Comparison of ENCODE assay signal across 24 cellular contexts in genomic region chr1:175178456-175178855, GRCh38. TPM values are rescaled to one million over a fixed set of nuclear protein-coding genes. Genes with fewer than 3 reads are reported as not detected.
DNase-seq lines count a peak whose midpoint lies in the region; ATAC-seq and TF ChIP-seq lines count a peak whose summit lies in the region.
"Had no signal": no experiment of that assay in that cellular context is flagged by ENCODE, and none has a peak within 500 bp of the region (broad histone marks: within the 10 kb centered on the region; RNA-seq: fewer than 3 reads in every experiment).

No MANE protein-coding gene starts in this region.

- peaks cover 51% of the 10 kb centered on the region for H3K4me1 Mint-ChIP-seq in T-helper 2 cell treated with Interferon-gamma antibody and Interleukin-4, amounts not matched to agents 5 μg/mL and 100 μg/mL, for 36 hours (ENCODE audit: low read depth)
- H3K4me1 Mint-ChIP-seq in T-helper 17 cell = peaks cover 62% of the 10 kb centered on the region
- H3K4me1 Mint-ChIP-seq in stimulated activated effector memory CD8-positive, alpha-beta T cell treated with anti-CD3 and anti-CD28 coated beads, Interleukin-12 subunit alpha, Interleukin-12 subunit beta, amount 100 ng/mL, for 72 hours = peaks cover 65% of the 10 kb centered on the region

- H3K27me3 Mint-ChIP-seq in T-helper 2 cell treated with Interferon-gamma antibody and Interleukin-4, amounts not matched to agents 5 μg/mL and 100 μg/mL, for 36 hours (ENCODE audit: low read depth) = no peaks in the 10 kb centered on the region
- no peaks in the 10 kb centered on the region for H3K27me3 Mint-ChIP-seq in T-helper 17 cell

- no peaks in the 10 kb centered on the region for H3K36me3 ChIP-seq in adrenal gland (replicated peaks in 1 of 2)

- H3K4me1 ChIP-seq in adrenal gland (replicated peaks in 1 of 2) = peaks cover 0 to 5% of the 10 kb centered on the region in 2 donors

- H3K9me3 ChIP-seq in T-helper 17 cell (ENCODE audit: control insufficient read depth, low read length, poor library complexity, severe bottlenecking) (no peaks in the 10 kb centered on the region), adrenal gland (replicated peaks in 1 of 3) (no peaks in the 10 kb centered on the region)

- ATAC-seq in T-helper 17 cell = no peak
- no peak for ATAC-seq in stimulated activated effector memory CD8-positive, alpha-beta T cell treated with anti-CD3 and anti-CD28 coated beads, Interleukin-12 subunit alpha, Interleukin-12 subunit beta, amount 100 ng/mL, for 72 hours
- no peak for ATAC-seq in GM21717 (IDR thresholded peaks at IDR 0.05; ENCODE audit: unreplicated experiment)
- ATAC-seq: HCT116 had no signal

- TF ChIP-seq POLR2A in erythroblast (IDR thresholded peaks at IDR 0.05; ENCODE audit: low read length) (no peak), adrenal gland (IDR thresholded peaks at IDR 0.05) (no peak)

- H3K27ac ChIP-seq in adrenal gland = no peak overlapping the region
- H3K27ac ChIP-seq: 22Rv1, RWPE1 had no signal

- no peak for DNase-seq in T-helper 2 cell treated with Interferon-gamma antibody and Interleukin-4, amounts not matched to agents 5 μg/mL and 100 μg/mL, for 36 hours (ENCODE audit: low spot score)
- DNase-seq in T-helper 2 cell (no peak), T-helper 17 cell (no peak), erythroblast (lab: John Stamatoyannopoulos, UW) (peak; percentile 31 to 37), adrenal gland (no peak), NCI-H2196 treated with DMSO at 0.1 percent for 48 hours (lab: John Stamatoyannopoulos, UW; ENCODE audit: unreplicated experiment) (no peak)
- no peak for DNase-seq in stimulated activated effector memory CD8-positive, alpha-beta T cell treated with anti-CD3 and anti-CD28 coated beads, Interleukin-12 subunit alpha, Interleukin-12 subunit beta, amount 100 ng/mL, for 72 hours (ENCODE audit: low spot score in 2 of 2)
- DNase-seq: ACHN, C1 segment of cervical spinal cord, DMS53, GDM1, MM.1S, NCI-H1048, NCI-H1417 treated with DMSO at 0.1 percent for 48 hours, NCI-H187, NCI-H2107, NCI-H510A treated with DMSO at 0.1 percent for 48 hours, NCI-H748 treated with DMSO at 0.1 percent for 48 hours, SHP77 treated with DMSO at 0.1 percent for 48 hours had no signal

- no peaks in the 10 kb centered on the region for H3K27me3 ChIP-seq in adrenal gland

- H3K36me3 Mint-ChIP-seq in T-helper 2 cell treated with Interferon-gamma antibody and Interleukin-4, amounts not matched to agents 5 μg/mL and 100 μg/mL, for 36 hours (ENCODE audit: low read depth) = peaks cover 74% of the 10 kb centered on the region
- H3K36me3 Mint-ChIP-seq in T-helper 17 cell (ENCODE audit: low read depth) = peaks cover 4% of the 10 kb centered on the region
- peaks cover 45% of the 10 kb centered on the region for H3K36me3 Mint-ChIP-seq in stimulated activated effector memory CD8-positive, alpha-beta T cell treated with anti-CD3 and anti-CD28 coated beads, Interleukin-12 subunit alpha, Interleukin-12 subunit beta, amount 100 ng/mL, for 72 hours

- H3K9me3 Mint-ChIP-seq in T-helper 2 cell treated with Interferon-gamma antibody and Interleukin-4, amounts not matched to agents 5 μg/mL and 100 μg/mL, for 36 hours = peaks cover 5% of the 10 kb centered on the region
- no peaks in the 10 kb centered on the region for H3K9me3 Mint-ChIP-seq in stimulated activated effector memory CD8-positive, alpha-beta T cell treated with anti-CD3 and anti-CD28 coated beads, Interleukin-12 subunit alpha, Interleukin-12 subunit beta, amount 100 ng/mL, for 72 hours

- WGBS in adrenal gland, 4 donors = 86 to 95% (median 90%) methylated on average over 3 of the region's 3 CpGs

- TF ChIP-seq CTCF in adrenal gland (IDR thresholded peaks at IDR 0.05) = no peak

- H3K4me3 ChIP-seq in adrenal gland = no peak overlapping the region

- no peak overlapping the region for H3K4me3 Mint-ChIP-seq in T-helper 2 cell treated with Interferon-gamma antibody and Interleukin-4, amounts not matched to agents 5 μg/mL and 100 μg/mL, for 36 hours
- H3K4me3 Mint-ChIP-seq in T-helper 17 cell = no peak overlapping the region
- H3K4me3 Mint-ChIP-seq in stimulated activated effector memory CD8-positive, alpha-beta T cell treated with anti-CD3 and anti-CD28 coated beads, Interleukin-12 subunit alpha, Interleukin-12 subunit beta, amount 100 ng/mL, for 72 hours = no peak overlapping the region

- peak overlapping the region; percentile 22 for H3K27ac Mint-ChIP-seq in T-helper 2 cell treated with Interferon-gamma antibody and Interleukin-4, amounts not matched to agents 5 μg/mL and 100 μg/mL, for 36 hours
- H3K27ac Mint-ChIP-seq in T-helper 17 cell = peak overlapping the region; percentile 14
- peak overlapping the region; percentile 18 for H3K27ac Mint-ChIP-seq in stimulated activated effector memory CD8-positive, alpha-beta T cell treated with anti-CD3 and anti-CD28 coated beads, Interleukin-12 subunit alpha, Interleukin-12 subunit beta, amount 100 ng/mL, for 72 hours

- intact Hi-C loops in adrenal gland (cut with DNase I) = no loop called here

RNA-seq across cellular contexts. Expression of gene KIAA0040, which starts 14.1 kb away (rescaled TPM):
- total RNA-seq in T-helper 17 cell = 10 to 100 TPM; 29.0 to 31.5 TPM
- 10 to 100 TPM in 6 of 8 donors, 1 to 10 TPM in 2; 7.6 to 54.3 (median 21.5) TPM for total RNA-seq in adrenal gland
- polyA plus RNA-seq in adrenal gland = 1 to 10 TPM; 5.0 to 9.5 (median 7.4) TPM
- total RNA-seq: LHCN-M2 had no signal

Comparison
In these comparisons a context has a peak if more than half of its experiments do, and no peak if none do; other contexts are left out.
1. DNase-seq: peak in erythroblast (2 of 2); none in T-helper 2 cell treated with Interferon-gamma antibody and Interleukin-4, amounts not matched to agents 5 μg/mL and 100 μg/mL, for 36 hours (single experiment), T-helper 2 cell (0 of 5), T-helper 17 cell (0 of 3), stimulated activated effector memory CD8-positive, alpha-beta T cell treated with anti-CD3 and anti-CD28 coated beads, Interleukin-12 subunit alpha, Interleukin-12 subunit beta, amount 100 ng/mL, for 72 hours (0 of 2), adrenal gland (0 of 7) and NCI-H2196 treated with DMSO at 0.1 percent for 48 hours (single experiment).
2. Peak in every context shown above with its lines, with median percentiles within 50 percentile points of each other: H3K27ac Mint-ChIP-seq.